ENCODE assay signal across 1 cellular context in genomic region chr17:77899494-77899893, GRCh38.
TF ChIP-seq lines count a peak whose summit lies in the region.

No MANE protein-coding gene starts in this region.

TF ChIP-seq in GM23338, 12 proteins besides CTCF, POLR2A, EP300 and RAD21 (continued from another document):
- no peak for TF ChIP-seq REST (IDR thresholded peaks at IDR 0.05; ENCODE audit: unreplicated experiment)
- TF ChIP-seq ETS1 (IDR thresholded peaks at IDR 0.05) = no peak
